In genomic region chr9:94809778-94810177, GRCh38 we compare ENCODE assay signal across 1 cellular context.
TF ChIP-seq lines count a peak whose summit lies in the region.

No MANE protein-coding gene starts in this region.

TF ChIP-seq in A549, 52 proteins besides CTCF, POLR2A, EP300 and RAD21 (continued from another document):
- no peak for TF ChIP-seq REST (IDR thresholded peaks at IDR 0.05)
- TF ChIP-seq MAFK (IDR thresholded peaks at IDR 0.05; ENCODE audit: partially characterized antibody), result no peak
- TF ChIP-seq E2F6 (IDR thresholded peaks at IDR 0.05; ENCODE audit: borderline replicate concordance, low read depth), result no peak
- no peak for TF ChIP-seq FOXS1 (CRISPR knock-in tag; IDR thresholded peaks at IDR 0.05)
- no peak for TF ChIP-seq MAZ (IDR thresholded peaks at IDR 0.05; ENCODE audit: borderline replicate concordance, low read depth, low read length)
- no peak for TF ChIP-seq NPAS2 (CRISPR knock-in tag; IDR thresholded peaks at IDR 0.05; ENCODE audit: borderline replicate concordance)
- no peak for TF ChIP-seq EHMT2 (IDR thresholded peaks at IDR 0.05; ENCODE audit: low read depth)
- no peak for TF ChIP-seq NFE2L2 (conservative IDR thresholded peaks at IDR 0.05; ENCODE audit: low read length)
- no peak for TF ChIP-seq RCOR1 (IDR thresholded peaks at IDR 0.05; ENCODE audit: low read depth, low read length)
- TF ChIP-seq ZNF302 (CRISPR knock-in tag; IDR thresholded peaks at IDR 0.05), result no peak
- no peak for TF ChIP-seq HOXA7 (CRISPR knock-in tag; IDR thresholded peaks at IDR 0.05)
- TF ChIP-seq PBX3 (IDR thresholded peaks at IDR 0.05), result no peak
